ENCODE assay signal across 16 cellular contexts in genomic region chr9:92659601-92660000, GRCh38. TPM values are rescaled to one million over a fixed set of nuclear protein-coding genes. Genes with fewer than 3 reads are reported as not detected.
DNase-seq lines count a peak whose midpoint lies in the region; ATAC-seq and TF ChIP-seq lines count a peak whose summit lies in the region.
"Had no signal": no experiment of that assay in that cellular context is flagged by ENCODE, and none has a peak within 500 bp of the region (broad histone marks: within the 10 kb centered on the region; RNA-seq: fewer than 3 reads in every experiment).

No MANE protein-coding gene starts in this region.

- H3K9me3 Mint-ChIP-seq in H9: no peaks in the 10 kb centered on the region
- H3K9me3 Mint-ChIP-seq in WTC11: no peaks in the 10 kb centered on the region
- H3K9me3 Mint-ChIP-seq: CD4-positive, alpha-beta T cell had no signal

- H3K4me3 Mint-ChIP-seq in H9 (no peak overlapping the region; a peak in 1 of 5 replicates), WTC11 (no peak overlapping the region)
- H3K4me3 Mint-ChIP-seq: B cell; CD4-positive, alpha-beta T cell had no signal

- no peak for TF ChIP-seq CTCF in H9 (conservative IDR thresholded peaks at IDR 0.05)
- no peak for TF ChIP-seq CTCF in WTC11 (IDR thresholded peaks at IDR 0.05)

- no peak overlapping the region for H4K8ac ChIP-seq in H9 (replicated peaks; ENCODE audit: insufficient read length, low read depth, low read length)

- WGBS in H9 (ENCODE audit: extremely low coverage, insufficient read length, low lambda C conversion rate): no CpG with 5 or more reads among the region's 10 CpGs

- no peak overlapping the region for H3K27ac ChIP-seq in H9 (ENCODE audit: insufficient read length, low read depth, low read length)
- H3K27ac ChIP-seq: KMS-11 had no signal

- no peak overlapping the region for H3K23ac ChIP-seq in H9 (ENCODE audit: insufficient read length, low read depth, low read length)

- no peaks in the 10 kb centered on the region for H3K27me3 Mint-ChIP-seq in H9 (ENCODE audit: low read depth)
- no peaks in the 10 kb centered on the region for H3K27me3 Mint-ChIP-seq in WTC11 (ENCODE audit: low read depth)
- H3K27me3 Mint-ChIP-seq: B cell; CD4-positive, alpha-beta T cell had no signal

- no peak overlapping the region for H2BK15ac ChIP-seq in H9 (ENCODE audit: low read depth, low read length)

- H3K18ac ChIP-seq in H9 (ENCODE audit: insufficient read length, low read depth, low read length): no peak overlapping the region

- peaks cover 14% of the 10 kb centered on the region for H3K79me1 ChIP-seq in H9 (ENCODE audit: insufficient read depth, low read depth, low read length, poor library complexity, severe bottlenecking)

- no peaks in the 10 kb centered on the region for H3K9me3 ChIP-seq in H9 (ENCODE audit: control insufficient read depth, low read depth, low read length)
- H3K9me3 ChIP-seq: MG63 had no signal

- CTCF ChIA-PET in WTC11 (lab: Charles Lee): interaction anchor here (0.6 to 1.3 kb wide), 5 partner anchors 10 to 128 kb away, joined by 3 to 6 read pairs (median 5); partner anchors contain the start of gene IPPK

- H3T11ph ChIP-seq in H9 (ENCODE audit: low read length): no peak overlapping the region

- no peak overlapping the region for H2BK12ac ChIP-seq in H9 (ENCODE audit: insufficient read length, low read depth, low read length)

- no peaks in the 10 kb centered on the region for H4K20me1 ChIP-seq in H9 (ENCODE audit: control insufficient read depth, insufficient read depth, insufficient read length)

- H2BK120ac ChIP-seq in H9 (ENCODE audit: low read depth, low read length, poor library complexity, severe bottlenecking): no peak overlapping the region

- peaks cover 3% of the 10 kb centered on the region; the same call in 1 of the 2 replicates for H3K4me1 ChIP-seq in H9 (ENCODE audit: insufficient read depth, low read length)

- POLR2A ChIA-PET in WTC11 (lab: Charles Lee): no interaction called here

- H3K27ac Mint-ChIP-seq in H9 (peak overlapping the region in 2 of 3 experiments; percentile 77 to 93; a peak in 5 of 7 replicates), WTC11 (peak overlapping the region; percentile 91; the same call in 1 of the 2 replicates)
- H3K27ac Mint-ChIP-seq: B cell; CD4-positive, alpha-beta T cell had no signal

- H3K4ac ChIP-seq in H9 (ENCODE audit: low read depth, low read length): no peak overlapping the region

- no peak overlapping the region for H4K91ac ChIP-seq in H9 (ENCODE audit: insufficient read length, low read depth, low read length)

- H3K36me3 Mint-ChIP-seq in H9 (ENCODE audit: insufficient read depth in 1 of 3, low read depth in 3 of 3): peaks cover 0 to 17% (median 5%) of the 10 kb centered on the region in 3 experiments; a peak in 5 of 7 replicates
- H3K36me3 Mint-ChIP-seq in WTC11: peaks cover 3% of the 10 kb centered on the region; the same call in 1 of the 2 replicates

- no peaks in the 10 kb centered on the region for H3K23me2 ChIP-seq in H9 (ENCODE audit: insufficient read length, low read depth, low read length, poor library complexity, severe bottlenecking)

- H3K4me2 ChIP-seq in H9 (ENCODE audit: insufficient read depth, insufficient read length, low read length): no peak overlapping the region
- H3K4me2 ChIP-seq: KMS-11 had no signal

- H2AK5ac ChIP-seq in H9 (ENCODE audit: insufficient read length, low read length): no peak overlapping the region

- no peaks in the 10 kb centered on the region for H3K27me3 ChIP-seq in H9 (ENCODE audit: insufficient read depth, low read length)
- H3K27me3 ChIP-seq: MG63 had no signal

- no peak overlapping the region for H2AFZ ChIP-seq in H9 (ENCODE audit: low read length)

- H2BK5ac ChIP-seq in H9 (ENCODE audit: insufficient read length, low read length): no peak overlapping the region

- no peak overlapping the region for H3K9ac ChIP-seq in H9 (ENCODE audit: extremely low read depth, insufficient read length, low read length)
- H3K9ac ChIP-seq: KMS-11 had no signal

- H3K56ac ChIP-seq in H9 (ENCODE audit: insufficient read length, low read depth, low read length): no peak overlapping the region

- no peak overlapping the region for H2BK20ac ChIP-seq in H9 (ENCODE audit: low read depth, low read length, poor library complexity, severe bottlenecking)

- no peak overlapping the region for H3K14ac ChIP-seq in H9 (ENCODE audit: insufficient read depth, low read length)

- H4K5ac ChIP-seq in H9 (ENCODE audit: insufficient read length, low read depth, low read length): no peak overlapping the region

- DNase-seq in H9 (no peak), WTC11 (ENCODE audit: low spot score) (no peak), iPS-NIHi7 (ENCODE audit: extremely low spot score) (peak; percentile 33), retina (peak; percentile 40), mucosa of gallbladder (ENCODE audit: low spot score) (no peak), SKM-1 treated with dmso at 0.1 percent for 144 hours (lab: John Stamatoyannopoulos, UW; ENCODE audit: unreplicated experiment) (no peak)
- DNase-seq: Calu3; CD4-positive, alpha-beta T cell; MG63; NCI-H1930; NCI-H2171 treated with DMSO at 0.1 percent for 48 hours; SHP77 treated with DMSO at 0.1 percent for 48 hours had no signal

- ATAC-seq in WTC11: peak; percentile 36
- ATAC-seq in GM18520 (IDR thresholded peaks at IDR 0.05; ENCODE audit: unreplicated experiment): no peak
- ATAC-seq: GM12878 had no signal

- H3K4me1 Mint-ChIP-seq in H9 (peaks cover 16 to 17% of the 10 kb centered on the region in 2 experiments), WTC11 (peaks cover 14% of the 10 kb centered on the region)

- peaks cover 5% of the 10 kb centered on the region; the same call in 1 of the 2 replicates for H3K79me2 ChIP-seq in H9 (ENCODE audit: insufficient read depth, low read length)

TF ChIP-seq in WTC11, 78 proteins besides CTCF, POLR2A, EP300 and RAD21 (continues in another document):
- TF ChIP-seq ZNF512 (CRISPR knock-in tag; IDR thresholded peaks at IDR 0.05; ENCODE audit: borderline replicate concordance) (no peak), ZNF671 (CRISPR knock-in tag; IDR thresholded peaks at IDR 0.05) (no peak), GABPB1 (CRISPR knock-in tag; IDR thresholded peaks at IDR 0.05) (no peak), EMX1 (CRISPR knock-in tag; IDR thresholded peaks at IDR 0.05) (no peak), TEAD1 (CRISPR knock-in tag; IDR thresholded peaks at IDR 0.05) (no peak)
- TF ChIP-seq, protein P1, sequence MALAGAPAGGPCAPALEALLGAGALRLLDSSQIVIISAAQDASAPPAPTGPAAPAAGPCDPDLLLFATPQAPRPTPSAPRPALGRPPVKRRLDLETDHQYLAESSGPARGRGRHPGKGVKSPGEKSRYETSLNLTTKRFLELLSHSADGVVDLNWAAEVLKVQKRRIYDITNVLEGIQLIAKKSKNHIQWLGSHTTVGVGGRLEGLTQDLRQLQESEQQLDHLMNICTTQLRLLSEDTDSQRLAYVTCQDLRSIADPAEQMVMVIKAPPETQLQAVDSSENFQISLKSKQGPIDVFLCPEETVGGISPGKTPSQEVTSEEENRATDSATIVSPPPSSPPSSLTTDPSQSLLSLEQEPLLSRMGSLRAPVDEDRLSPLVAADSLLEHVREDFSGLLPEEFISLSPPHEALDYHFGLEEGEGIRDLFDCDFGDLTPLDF (CRISPR knock-in tag; IDR thresholded peaks at IDR 0.05): no peak
- TF ChIP-seq, protein P2, sequence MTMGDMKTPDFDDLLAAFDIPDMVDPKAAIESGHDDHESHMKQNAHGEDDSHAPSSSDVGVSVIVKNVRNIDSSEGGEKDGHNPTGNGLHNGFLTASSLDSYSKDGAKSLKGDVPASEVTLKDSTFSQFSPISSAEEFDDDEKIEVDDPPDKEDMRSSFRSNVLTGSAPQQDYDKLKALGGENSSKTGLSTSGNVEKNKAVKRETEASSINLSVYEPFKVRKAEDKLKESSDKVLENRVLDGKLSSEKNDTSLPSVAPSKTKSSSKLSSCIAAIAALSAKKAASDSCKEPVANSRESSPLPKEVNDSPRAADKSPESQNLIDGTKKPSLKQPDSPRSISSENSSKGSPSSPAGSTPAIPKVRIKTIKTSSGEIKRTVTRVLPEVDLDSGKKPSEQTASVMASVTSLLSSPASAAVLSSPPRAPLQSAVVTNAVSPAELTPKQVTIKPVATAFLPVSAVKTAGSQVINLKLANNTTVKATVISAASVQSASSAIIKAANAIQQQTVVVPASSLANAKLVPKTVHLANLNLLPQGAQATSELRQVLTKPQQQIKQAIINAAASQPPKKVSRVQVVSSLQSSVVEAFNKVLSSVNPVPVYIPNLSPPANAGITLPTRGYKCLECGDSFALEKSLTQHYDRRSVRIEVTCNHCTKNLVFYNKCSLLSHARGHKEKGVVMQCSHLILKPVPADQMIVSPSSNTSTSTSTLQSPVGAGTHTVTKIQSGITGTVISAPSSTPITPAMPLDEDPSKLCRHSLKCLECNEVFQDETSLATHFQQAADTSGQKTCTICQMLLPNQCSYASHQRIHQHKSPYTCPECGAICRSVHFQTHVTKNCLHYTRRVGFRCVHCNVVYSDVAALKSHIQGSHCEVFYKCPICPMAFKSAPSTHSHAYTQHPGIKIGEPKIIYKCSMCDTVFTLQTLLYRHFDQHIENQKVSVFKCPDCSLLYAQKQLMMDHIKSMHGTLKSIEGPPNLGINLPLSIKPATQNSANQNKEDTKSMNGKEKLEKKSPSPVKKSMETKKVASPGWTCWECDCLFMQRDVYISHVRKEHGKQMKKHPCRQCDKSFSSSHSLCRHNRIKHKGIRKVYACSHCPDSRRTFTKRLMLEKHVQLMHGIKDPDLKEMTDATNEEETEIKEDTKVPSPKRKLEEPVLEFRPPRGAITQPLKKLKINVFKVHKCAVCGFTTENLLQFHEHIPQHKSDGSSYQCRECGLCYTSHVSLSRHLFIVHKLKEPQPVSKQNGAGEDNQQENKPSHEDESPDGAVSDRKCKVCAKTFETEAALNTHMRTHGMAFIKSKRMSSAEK (CRISPR knock-in tag; IDR thresholded peaks at IDR 0.05; ENCODE audit: borderline replicate concordance): no peak

RNA-seq across cellular contexts. Expression of gene IPPK, which starts 10.3 kb away (rescaled TPM):
- total RNA-seq in H9 (2021): 10.7 and 12.9 TPM in 2 replicates
- total RNA-seq in WTC11 (2021): 8.1 to 9.4 TPM (median 8.6 TPM) in 3 replicates
- 7.3 TPM for total RNA-seq in mucosa of gallbladder

Comparison
In these comparisons a context has a peak if more than half of its experiments do, and no peak if none do; other contexts are left out.
1. DNase-seq: peak in iPS-NIHi7 (single experiment) and retina (single experiment); none in H9 (single experiment), WTC11 (single experiment), mucosa of gallbladder (single experiment) and SKM-1 treated with dmso at 0.1 percent for 144 hours (single experiment).